In the genomic region with DNA sequence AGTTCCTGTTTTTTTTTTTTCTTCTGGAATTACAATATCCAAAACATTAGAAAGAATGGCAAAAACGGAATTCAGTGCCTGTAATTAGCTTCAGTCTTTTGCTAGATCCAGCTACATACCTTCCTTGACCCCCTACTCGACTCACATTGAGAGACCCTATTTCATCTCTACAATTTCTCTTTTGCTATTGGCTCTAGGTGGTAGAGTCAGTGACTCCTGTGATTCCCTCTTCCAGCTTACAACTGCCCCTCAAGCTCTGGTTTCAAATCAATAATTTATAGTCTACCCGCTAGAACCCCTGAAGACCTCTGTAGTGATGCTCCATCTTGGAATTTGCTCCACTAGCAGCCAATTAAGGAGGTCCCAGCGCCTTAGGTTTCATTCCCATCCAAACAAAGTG, we compare ENCODE assay signal across 4 cellular contexts.
"Had no signal": no experiment of that assay in that cellular context is flagged by ENCODE, and none has a peak within 500 bp of the region (broad histone marks: within the 10 kb centered on the region; RNA-seq: fewer than 3 reads in every experiment).

No MANE protein-coding gene starts in this region.

- H2AFZ ChIP-seq: GM23338 had no signal

- H3K4me3 Mint-ChIP-seq: GM23338, H9, IgD-negative memory B cell had no signal

- ATAC-seq: GM23338 had no signal

- H3K27ac Mint-ChIP-seq: GM23338, H9, IgD-negative memory B cell had no signal

- H3K36me3 Mint-ChIP-seq: IgD-negative memory B cell had no signal

- H3K4me2 ChIP-seq: GM23338 had no signal

- H3K4me3 ChIP-seq: GM23338 had no signal

- DNase-seq: H9, HCEC 1CT had no signal
